Comparison of ENCODE assay signal across 17 cellular contexts in genomic region chr15:74778599-74778970, GRCh38. TPM values are rescaled to one million over a fixed set of nuclear protein-coding genes. Genes with fewer than 3 reads are reported as not detected.
A peak's percentile ranks its signal among the peaks of the same experiment; 100 is the strongest.
DNase-seq lines count a peak whose midpoint lies in the region; ATAC-seq and TF ChIP-seq lines count a peak whose summit lies in the region.
"Had no signal": no experiment of that assay in that cellular context is flagged by ENCODE, and none has a peak within 500 bp of the region (broad histone marks: within the 10 kb centered on the region; RNA-seq: fewer than 3 reads in every experiment).

No MANE protein-coding gene starts in this region.

- no peak overlapping the region for H4K12ac ChIP-seq in trophoblast cell (ENCODE audit: low read depth, low read length)

- peak overlapping the region; percentile 79; the same call in 1 of the 2 replicates for H3K9ac ChIP-seq in BLaER1
- no peak overlapping the region for H3K9ac ChIP-seq in trophoblast cell (ENCODE audit: low read length)

- no peak overlapping the region for H4K8ac ChIP-seq in trophoblast cell (ENCODE audit: low read depth, low read length)

- no peak overlapping the region for H3K4ac ChIP-seq in trophoblast cell (ENCODE audit: low read depth, low read length)

- peak overlapping the region; percentile 99 for H3K27ac Mint-ChIP-seq in activated T-helper 2 cell treated with anti-CD3 and anti-CD28 coated beads, Interferon-gamma antibody, Interleukin-2, Interleukin-4, amounts not matched to agents 10 μg/mL and 5 μg/mL and 100 μg/mL, durations not matched to agents 14 hours and 24 hours and 36 hours
- H3K27ac Mint-ChIP-seq in mesothelial cell of epicardium = peak overlapping the region; percentile 48

- H3K4me2 ChIP-seq in BLaER1 (peak overlapping the region; percentile 97), trophoblast cell (ENCODE audit: low read length) (no peak overlapping the region)

- peaks cover 90% of the 10 kb centered on the region for H3K4me1 ChIP-seq in BLaER1
- H3K4me1 ChIP-seq in HEK293 (ENCODE audit: control insufficient read depth, insufficient read depth, low read length) = peaks cover 22% of the 10 kb centered on the region
- H3K4me1 ChIP-seq in trophoblast cell (ENCODE audit: control insufficient read depth in 1 of 2, insufficient read depth in 2 of 2, low read length in 2 of 2) = peaks cover 23 to 31% of the 10 kb centered on the region in 2 experiments

- peaks cover 2% of the 10 kb centered on the region for H4K20me1 ChIP-seq in BLaER1

- H2BK120ac ChIP-seq in trophoblast cell (ENCODE audit: insufficient read depth, low read length, poor library complexity) = no peak overlapping the region

- intact Hi-C loops in activated T-helper 2 cell treated with anti-CD3 and anti-CD28 coated beads, Interferon-gamma antibody, Interleukin-2, Interleukin-4, amounts not matched to agents 10 μg/mL and 5 μg/mL and 100 μg/mL, durations not matched to agents 14 hours and 24 hours and 36 hours (cut with micrococcal nuclease) = no loop called here

- no peak overlapping the region for H2BK12ac ChIP-seq in trophoblast cell (ENCODE audit: low read length)

- H3K18ac ChIP-seq in trophoblast cell (ENCODE audit: low read length) = no peak overlapping the region

- H3K4me3 ChIP-seq in BLaER1 (no peak overlapping the region), HEK293 (ENCODE audit: low read depth, low read length) (no peak overlapping the region), trophoblast cell (ENCODE audit: low read depth, low read length) (no peak overlapping the region)
- H3K4me3 ChIP-seq: prostate gland, uterus had no signal

- no peaks in the 10 kb centered on the region for H3K36me3 ChIP-seq in BLaER1
- H3K36me3 ChIP-seq in HEK293 (ENCODE audit: control insufficient read depth in 2 of 2, insufficient read depth in 1 of 2, low read length in 2 of 2) = no peaks in the 10 kb centered on the region
- no peaks in the 10 kb centered on the region for H3K36me3 ChIP-seq in trophoblast cell (ENCODE audit: control insufficient read depth in 1 of 2, insufficient read depth in 2 of 2, low read length in 2 of 2)
- H3K36me3 ChIP-seq: prostate gland, uterus had no signal

- H4K91ac ChIP-seq in trophoblast cell (ENCODE audit: low read depth, low read length) = no peak overlapping the region

- no CpG with 5 or more reads among the region's 5 CpGs for WGBS in trophoblast cell (ENCODE audit: extremely low coverage, insufficient coverage, insufficient read length)

- no peaks in the 10 kb centered on the region for H3K27me3 Mint-ChIP-seq in activated T-helper 2 cell treated with anti-CD3 and anti-CD28 coated beads, Interferon-gamma antibody, Interleukin-2, Interleukin-4, amounts not matched to agents 10 μg/mL and 5 μg/mL and 100 μg/mL, durations not matched to agents 14 hours and 24 hours and 36 hours (ENCODE audit: low read depth)
- peaks cover 2% of the 10 kb centered on the region for H3K27me3 Mint-ChIP-seq in mesothelial cell of epicardium (ENCODE audit: low read depth)

- TF ChIP-seq CTCF in HEK293 (tag by site-specific recombination; IDR thresholded peaks at IDR 0.05) (no peak), mesothelial cell of epicardium (IDR thresholded peaks at IDR 0.05; ENCODE audit: unreplicated experiment) (no peak)

- peak overlapping the region; percentile 42 for H3K4me3 Mint-ChIP-seq in activated T-helper 2 cell treated with anti-CD3 and anti-CD28 coated beads, Interferon-gamma antibody, Interleukin-2, Interleukin-4, amounts not matched to agents 10 μg/mL and 5 μg/mL and 100 μg/mL, durations not matched to agents 14 hours and 24 hours and 36 hours (ENCODE audit: low read depth)
- no peak overlapping the region for H3K4me3 Mint-ChIP-seq in mesothelial cell of epicardium

- no peak overlapping the region for H2BK5ac ChIP-seq in trophoblast cell (ENCODE audit: low read depth, low read length, poor library complexity)

- POLR2A ChIA-PET in HEK293 (lab: Yijun Ruan, JAX) = interaction anchor here (0.5 to 0.9 kb wide), 5 partner anchors 9 to 252 kb away, joined by 3 to 4 read pairs (median 3); no protein-coding TSS in a partner anchor

- H2AK5ac ChIP-seq in trophoblast cell (ENCODE audit: low read length) = no peak overlapping the region

- H3K27me3 ChIP-seq in BLaER1 (no peaks in the 10 kb centered on the region), trophoblast cell (ENCODE audit: insufficient read depth, low read length) (no peaks in the 10 kb centered on the region)
- H3K27me3 ChIP-seq: uterus had no signal

- no peaks in the 10 kb centered on the region for H3K9me3 Mint-ChIP-seq in activated T-helper 2 cell treated with anti-CD3 and anti-CD28 coated beads, Interferon-gamma antibody, Interleukin-2, Interleukin-4, amounts not matched to agents 10 μg/mL and 5 μg/mL and 100 μg/mL, durations not matched to agents 14 hours and 24 hours and 36 hours
- no peaks in the 10 kb centered on the region for H3K9me3 Mint-ChIP-seq in mesothelial cell of epicardium

- H3K23ac ChIP-seq in trophoblast cell (ENCODE audit: low read length) = no peak overlapping the region

- H2AFZ ChIP-seq in trophoblast cell (ENCODE audit: insufficient read depth, low read length, poor library complexity) = no peak overlapping the region

- H3K14ac ChIP-seq in trophoblast cell (ENCODE audit: low read length) = no peak overlapping the region

- H3K27ac ChIP-seq in BLaER1 (peak overlapping the region; percentile 100), HEK293 (ENCODE audit: extremely low read depth, low read depth, low read length) (no peak overlapping the region), trophoblast cell (ENCODE audit: low read depth, low read length) (no peak overlapping the region)
- H3K27ac ChIP-seq: uterus had no signal

- DNase-seq in activated T-helper 2 cell treated with anti-CD3 and anti-CD28 coated beads, Interferon-gamma antibody, Interleukin-2, Interleukin-4, amounts not matched to agents 10 μg/mL and 5 μg/mL and 100 μg/mL, durations not matched to agents 14 hours and 24 hours and 36 hours (ENCODE audit: low spot score) = no peak
- DNase-seq in mesothelial cell of epicardium (ENCODE audit: low spot score in 2 of 2, unreplicated experiment in 2 of 2) (no peak), trophoblast cell (no peak), NCI-H524 (lab: John Stamatoyannopoulos, UW) (no peak), HK-2 (ENCODE audit: unreplicated experiment) (no peak)
- DNase-seq: activated CD8-positive, alpha-beta memory T cell treated with anti-CD3 and anti-CD28 coated beads, Interleukin-2, amount 50 U/mL, for 4 hours; AML-193; effector CD8-positive, alpha-beta T cell; foreskin melanocyte; NCI-H1436; NCI-H510A; uterus had no signal

- CTCF ChIA-PET in HEK293 (lab: Yijun Ruan, JAX) = interaction anchor here (1.0 to 25.7 kb wide), 6 partner anchors 3 to 159 kb away, joined by 3 to 649 read pairs (median 17); partner anchors contain the start of genes COX5A and CSK

- peaks cover 10% of the 10 kb centered on the region for H3K36me3 Mint-ChIP-seq in activated T-helper 2 cell treated with anti-CD3 and anti-CD28 coated beads, Interferon-gamma antibody, Interleukin-2, Interleukin-4, amounts not matched to agents 10 μg/mL and 5 μg/mL and 100 μg/mL, durations not matched to agents 14 hours and 24 hours and 36 hours (ENCODE audit: low read depth)
- H3K36me3 Mint-ChIP-seq in mesothelial cell of epicardium = no peaks in the 10 kb centered on the region

- peaks cover 73% of the 10 kb centered on the region for H3K4me1 Mint-ChIP-seq in activated T-helper 2 cell treated with anti-CD3 and anti-CD28 coated beads, Interferon-gamma antibody, Interleukin-2, Interleukin-4, amounts not matched to agents 10 μg/mL and 5 μg/mL and 100 μg/mL, durations not matched to agents 14 hours and 24 hours and 36 hours (ENCODE audit: low read depth)
- peaks cover 44% of the 10 kb centered on the region for H3K4me1 Mint-ChIP-seq in mesothelial cell of epicardium

- ATAC-seq in GM21390 (IDR thresholded peaks at IDR 0.05; ENCODE audit: unreplicated experiment) = no peak

- H3K9me3 ChIP-seq in BLaER1 = no peaks in the 10 kb centered on the region
- H3K9me3 ChIP-seq in HEK293 (ENCODE audit: control insufficient read depth, insufficient read depth, low read depth, low read length) = no peaks in the 10 kb centered on the region
- H3K9me3 ChIP-seq in trophoblast cell (ENCODE audit: insufficient read depth, low read depth, low read length) = no peaks in the 10 kb centered on the region
- H3K9me3 ChIP-seq: prostate gland, uterus had no signal

- peaks cover 7% of the 10 kb centered on the region for H3K79me1 ChIP-seq in trophoblast cell (ENCODE audit: low read length)

- peaks cover 9% of the 10 kb centered on the region for H3K79me2 ChIP-seq in trophoblast cell (ENCODE audit: control insufficient read depth, insufficient read depth, low read length, poor library complexity)

TF ChIP-seq in HEK293, 187 proteins besides CTCF, POLR2A, EP300 and RAD21 (continues in another document):
- peak; percentile 26; the same call in 1 of the 2 replicates for TF ChIP-seq ZFHX2 (tag by site-specific recombination; conservative IDR thresholded peaks at IDR 0.05)
- TF ChIP-seq ZNF555 (tag by site-specific recombination; conservative IDR thresholded peaks at IDR 0.05) = no peak
- TF ChIP-seq ZNF169 (tag by site-specific recombination; IDR thresholded peaks at IDR 0.05) = no peak

RNA-seq across cellular contexts. Expression of gene CSK, which starts 3.3 kb away (rescaled TPM):
- total RNA-seq in activated T-helper 2 cell treated with anti-CD3 and anti-CD28 coated beads, Interferon-gamma antibody, Interleukin-2, Interleukin-4, amounts not matched to agents 10 μg/mL and 5 μg/mL and 100 μg/mL, durations not matched to agents 14 hours and 24 hours and 36 hours = 261 and 266 TPM in 2 replicates
- total RNA-seq in mesothelial cell of epicardium = 57.0 to 59.0 TPM (median 58.1 TPM) in 3 replicates
- polyA plus RNA-seq in trophoblast cell (2013) = 25.3 and 25.5 TPM in 2 replicates

RNA-seq across cellular contexts. Expression of gene CYP1A2, which starts 29.9 kb away (rescaled TPM):
- total RNA-seq in activated T-helper 2 cell treated with anti-CD3 and anti-CD28 coated beads, Interferon-gamma antibody, Interleukin-2, Interleukin-4, amounts not matched to agents 10 μg/mL and 5 μg/mL and 100 μg/mL, durations not matched to agents 14 hours and 24 hours and 36 hours = not detected in 2 replicates
- 0.09 TPM in 1 of 3 replicates, not detected in the others for total RNA-seq in mesothelial cell of epicardium
- not detected in 2 replicates for polyA plus RNA-seq in trophoblast cell (2013)
- total RNA-seq: mononuclear cell, uterus had no signal

RNA-seq across cellular contexts. Expression of gene LMAN1L, which starts 34.0 kb away (rescaled TPM):
- 0.32 TPM in 1 of 2 replicates, not detected in the other for total RNA-seq in activated T-helper 2 cell treated with anti-CD3 and anti-CD28 coated beads, Interferon-gamma antibody, Interleukin-2, Interleukin-4, amounts not matched to agents 10 μg/mL and 5 μg/mL and 100 μg/mL, durations not matched to agents 14 hours and 24 hours and 36 hours
- 0.16 to 0.65 TPM (median 0.35 TPM) in 3 replicates for total RNA-seq in mesothelial cell of epicardium
- not detected in 2 replicates for polyA plus RNA-seq in trophoblast cell (2013)

RNA-seq across cellular contexts. Expression of gene CPLX3, which starts 47.8 kb away (rescaled TPM):
- 0.16 TPM in 1 of 2 replicates, not detected in the other for total RNA-seq in activated T-helper 2 cell treated with anti-CD3 and anti-CD28 coated beads, Interferon-gamma antibody, Interleukin-2, Interleukin-4, amounts not matched to agents 10 μg/mL and 5 μg/mL and 100 μg/mL, durations not matched to agents 14 hours and 24 hours and 36 hours
- total RNA-seq in mesothelial cell of epicardium = 0.14 TPM in 1 of 3 replicates, not detected in the others
- 0.03 TPM in 2 replicates for polyA plus RNA-seq in trophoblast cell (2013)
- total RNA-seq: mononuclear cell, uterus had no signal

RNA-seq across cellular contexts. Expression of gene CYP1A1, which starts 53.3 kb away (rescaled TPM):
- 0.37 and 0.48 TPM in 2 replicates for total RNA-seq in activated T-helper 2 cell treated with anti-CD3 and anti-CD28 coated beads, Interferon-gamma antibody, Interleukin-2, Interleukin-4, amounts not matched to agents 10 μg/mL and 5 μg/mL and 100 μg/mL, durations not matched to agents 14 hours and 24 hours and 36 hours
- total RNA-seq in mesothelial cell of epicardium = 0.20 to 0.27 TPM in 2 of 3 replicates, not detected in the other
- 1.1 TPM in 2 replicates for polyA plus RNA-seq in trophoblast cell (2013)
- total RNA-seq: mononuclear cell had no signal
